ENCODE assay signal across 6 cellular contexts in the genomic region with DNA sequence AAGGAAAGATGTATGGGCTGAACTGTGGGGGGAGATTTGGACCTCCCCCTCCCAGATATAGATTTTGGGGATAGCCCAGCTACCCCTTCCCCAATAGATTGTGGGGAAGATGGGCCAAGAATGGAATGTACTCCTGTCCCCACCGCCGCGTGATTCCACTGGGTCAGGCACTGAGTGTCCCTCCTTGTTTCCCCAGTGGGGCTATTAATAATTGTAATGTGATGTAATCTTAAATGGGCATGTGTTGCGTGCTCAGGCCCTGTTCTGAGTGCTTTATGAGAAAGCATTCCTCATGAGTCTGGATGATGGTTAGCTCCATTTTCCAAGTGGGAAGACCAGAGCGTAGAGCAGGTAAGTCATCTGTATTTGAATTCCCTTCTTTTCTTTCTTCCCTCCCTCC. TPM values are rescaled to one million over a fixed set of nuclear protein-coding genes. Genes with fewer than 3 reads are reported as not detected.
DNase-seq lines count a peak whose midpoint lies in the region.

No MANE protein-coding gene starts in this region.

- DNase-seq in amniotic epithelial cell (ENCODE audit: low read depth) (peak; percentile 59), myocyte (ENCODE audit: low read depth) (peak; percentile 81), NCI-H2081 (lab: John Stamatoyannopoulos, UW) (no peak)
- DNase-seq in stimulated activated naive CD4-positive, alpha-beta T cell (lab: John Stamatoyannopoulos, UW) = no peak
- DNase-seq in effector CD8-positive, alpha-beta T cell (lab: John Stamatoyannopoulos, UW) = no peak

- H3K4me3 ChIP-seq in GM08714 (ENCODE audit: low read length) = peak overlapping the region; percentile 96

RNA-seq across cellular contexts. Expression of a gene that starts 1.4 kb away (rescaled TPM):
- 391 and 475 TPM in 2 replicates for total RNA-seq in myocyte
- 391 TPM for polyA plus RNA-seq in myocyte (2012)

RNA-seq across cellular contexts. Expression of a gene that starts 12.1 kb away (rescaled TPM):
- total RNA-seq in myocyte = 0.36 and 0.59 TPM in 2 replicates
- polyA plus RNA-seq in myocyte (2012) = 1.6 TPM

RNA-seq across cellular contexts. Expression of a gene that starts 12.7 kb away (rescaled TPM):
- 0.83 and 1.5 TPM in 2 replicates for total RNA-seq in myocyte
- 4.8 TPM for polyA plus RNA-seq in myocyte (2012)

RNA-seq across cellular contexts. Expression of a gene that starts 27.1 kb away (rescaled TPM):
- total RNA-seq in myocyte = 11.7 and 11.8 TPM in 2 replicates
- 20.3 TPM for polyA plus RNA-seq in myocyte (2012)

RNA-seq across cellular contexts. Expression of a gene that starts 40.1 kb away (rescaled TPM):
- 0.78 and 1.1 TPM in 2 replicates for total RNA-seq in myocyte
- 2.8 TPM for polyA plus RNA-seq in myocyte (2012)

Comparison
In these comparisons a context has a peak if more than half of its experiments do, and no peak if none do; other contexts are left out.
1. DNase-seq: peak in amniotic epithelial cell (single experiment) and myocyte (single experiment); none in stimulated activated naive CD4-positive, alpha-beta T cell (0 of 6), NCI-H2081 (0 of 2) and effector CD8-positive, alpha-beta T cell (single experiment).